In the genomic region with DNA sequence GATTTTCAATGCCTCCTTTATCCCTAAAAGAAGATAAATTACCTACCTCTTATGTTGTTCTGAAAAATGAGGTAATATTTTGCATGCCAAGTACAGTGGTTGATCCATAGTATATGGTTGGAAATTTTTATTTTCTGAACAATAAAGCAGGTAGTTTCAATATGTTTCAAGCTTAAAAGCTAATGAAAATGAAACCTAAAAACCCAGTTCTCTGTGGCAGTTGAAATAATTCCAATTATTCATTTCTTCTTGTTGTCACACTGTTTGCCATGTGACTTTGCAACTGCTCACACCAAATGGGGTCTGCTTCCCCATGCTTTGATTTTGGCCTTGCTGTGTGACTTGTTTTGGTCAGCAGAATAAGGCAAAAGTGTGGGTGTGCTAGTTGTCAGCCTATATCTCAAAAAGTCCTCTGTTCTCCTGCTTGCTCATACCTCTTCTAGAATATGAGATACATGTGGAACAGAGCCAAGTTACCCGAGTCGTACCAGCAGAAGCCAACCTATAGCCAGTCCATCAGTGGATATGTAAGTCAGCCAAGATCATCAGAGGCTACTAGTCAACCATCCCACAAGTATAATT, we compare ENCODE assay signal across 12 cellular contexts.
DNase-seq lines count a peak whose midpoint lies in the region; ATAC-seq lines count a peak whose summit lies in the region.
"Had no signal": no experiment of that assay in that cellular context is flagged by ENCODE, and none has a peak within 500 bp of the region (broad histone marks: within the 10 kb centered on the region; RNA-seq: fewer than 3 reads in every experiment).

No MANE protein-coding gene starts in this region.

- peak overlapping the region; percentile 64 for H3K27ac Mint-ChIP-seq in activated CD4-positive, alpha-beta T cell treated with anti-CD3 and anti-CD28 coated beads, Interleukin-2, amount 10 ng/mL, durations not matched to agents 24 days and 14 days
- no peak overlapping the region for H3K27ac Mint-ChIP-seq in activated T-cell treated with anti-CD3 and anti-CD28 coated beads, Interleukin-2, amount 50 U/mL, for 72 hours
- no peak overlapping the region for H3K27ac Mint-ChIP-seq in stimulated activated effector memory CD8-positive, alpha-beta T cell treated with anti-CD3 and anti-CD28 coated beads, Interleukin-12 subunit alpha, Interleukin-12 subunit beta, amount 100 ng/mL, for 72 hours

- peak; percentile 57 for DNase-seq in activated CD4-positive, alpha-beta T cell treated with anti-CD3 and anti-CD28 coated beads, Interleukin-2, amount 10 ng/mL, durations not matched to agents 24 days and 14 days
- DNase-seq in activated CD4-positive, alpha-beta T cell treated with anti-CD3 and anti-CD28 coated beads for 1 hour = no peak
- DNase-seq in activated T-cell treated with anti-CD3 and anti-CD28 coated beads, Interleukin-2, amount 50 U/mL, for 72 hours = peak in 1 of 2 donors; percentile 6
- DNase-seq in stimulated activated effector memory CD8-positive, alpha-beta T cell treated with anti-CD3 and anti-CD28 coated beads, Interleukin-12 subunit alpha, Interleukin-12 subunit beta, amount 100 ng/mL, for 72 hours (ENCODE audit: low spot score in 2 of 2) = no peak
- DNase-seq in islet precursor cell (no peak), left lobe of liver (ENCODE audit: low spot score) (no peak), NCI-H1417 treated with DMSO at 0.1 percent for 48 hours (lab: John Stamatoyannopoulos, UW) (no peak)
- DNase-seq: activated CD4-positive, alpha-beta T cell treated with anti-CD3 and anti-CD28 coated beads for 4 hours; NCI-H526; stimulated activated CD4-positive, alpha-beta T cell treated with anti-CD3 and anti-CD28 coated beads, Interleukin-1b, Interleukin-23, amount 100 ng/mL, for 48 hours had no signal

- H3K27me3 Mint-ChIP-seq in activated CD4-positive, alpha-beta T cell treated with anti-CD3 and anti-CD28 coated beads, Interleukin-2, amount 10 ng/mL, durations not matched to agents 24 days and 14 days = no peaks in the 10 kb centered on the region
- no peaks in the 10 kb centered on the region for H3K27me3 Mint-ChIP-seq in activated T-cell treated with anti-CD3 and anti-CD28 coated beads, Interleukin-2, amount 50 U/mL, for 72 hours (ENCODE audit: low read depth)

- intact Hi-C loops in activated CD4-positive, alpha-beta T cell treated with anti-CD3 and anti-CD28 coated beads, Interleukin-2, amount 10 ng/mL, durations not matched to agents 24 days and 14 days (cut with micrococcal nuclease) = loop anchor here (5.0 to 10.0 kb wide), 4 partner anchors 126 to 559 kb away; a partner anchor contains a TSS

- no peaks in the 10 kb centered on the region for H3K36me3 Mint-ChIP-seq in activated CD4-positive, alpha-beta T cell treated with anti-CD3 and anti-CD28 coated beads, Interleukin-2, amount 10 ng/mL, durations not matched to agents 24 days and 14 days (ENCODE audit: low read depth)
- H3K36me3 Mint-ChIP-seq in activated T-cell treated with anti-CD3 and anti-CD28 coated beads, Interleukin-2, amount 50 U/mL, for 72 hours (ENCODE audit: insufficient read depth in 2 of 2) = no peaks in the 10 kb centered on the region
- no peaks in the 10 kb centered on the region for H3K36me3 Mint-ChIP-seq in stimulated activated effector memory CD8-positive, alpha-beta T cell treated with anti-CD3 and anti-CD28 coated beads, Interleukin-12 subunit alpha, Interleukin-12 subunit beta, amount 100 ng/mL, for 72 hours

- ATAC-seq in HG02938 (IDR thresholded peaks at IDR 0.05; ENCODE audit: unreplicated experiment) (peak; percentile 68), left lobe of liver (no peak)
- peak; percentile 68 to 72 for ATAC-seq in activated T-cell treated with anti-CD3 and anti-CD28 coated beads, Interleukin-2, amount 50 U/mL, for 72 hours (replicated peaks in 1 of 2)
- ATAC-seq in stimulated activated effector memory CD8-positive, alpha-beta T cell treated with anti-CD3 and anti-CD28 coated beads, Interleukin-12 subunit alpha, Interleukin-12 subunit beta, amount 100 ng/mL, for 72 hours = peak; percentile 61
- ATAC-seq: SK-N-SH treated with all-trans-retinoic acid at 6 μM for 48 hours had no signal

- peaks cover 6% of the 10 kb centered on the region for H3K9me3 Mint-ChIP-seq in activated CD4-positive, alpha-beta T cell treated with anti-CD3 and anti-CD28 coated beads, Interleukin-2, amount 10 ng/mL, durations not matched to agents 24 days and 14 days
- H3K9me3 Mint-ChIP-seq in activated T-cell treated with anti-CD3 and anti-CD28 coated beads, Interleukin-2, amount 50 U/mL, for 72 hours = no peaks in the 10 kb centered on the region
- H3K9me3 Mint-ChIP-seq in stimulated activated effector memory CD8-positive, alpha-beta T cell treated with anti-CD3 and anti-CD28 coated beads, Interleukin-12 subunit alpha, Interleukin-12 subunit beta, amount 100 ng/mL, for 72 hours = no peaks in the 10 kb centered on the region

- H3K4me3 Mint-ChIP-seq in activated CD4-positive, alpha-beta T cell treated with anti-CD3 and anti-CD28 coated beads, Interleukin-2, amount 10 ng/mL, durations not matched to agents 24 days and 14 days = no peak overlapping the region
- H3K4me3 Mint-ChIP-seq in activated T-cell treated with anti-CD3 and anti-CD28 coated beads, Interleukin-2, amount 50 U/mL, for 72 hours = no peak overlapping the region
- no peak overlapping the region for H3K4me3 Mint-ChIP-seq in stimulated activated effector memory CD8-positive, alpha-beta T cell treated with anti-CD3 and anti-CD28 coated beads, Interleukin-12 subunit alpha, Interleukin-12 subunit beta, amount 100 ng/mL, for 72 hours

- H3K4me1 Mint-ChIP-seq in activated CD4-positive, alpha-beta T cell treated with anti-CD3 and anti-CD28 coated beads, Interleukin-2, amount 10 ng/mL, durations not matched to agents 24 days and 14 days = peaks cover 20% of the 10 kb centered on the region
- peaks cover 16% of the 10 kb centered on the region for H3K4me1 Mint-ChIP-seq in activated T-cell treated with anti-CD3 and anti-CD28 coated beads, Interleukin-2, amount 50 U/mL, for 72 hours (ENCODE audit: low read depth)
- H3K4me1 Mint-ChIP-seq in stimulated activated effector memory CD8-positive, alpha-beta T cell treated with anti-CD3 and anti-CD28 coated beads, Interleukin-12 subunit alpha, Interleukin-12 subunit beta, amount 100 ng/mL, for 72 hours = peaks cover 6% of the 10 kb centered on the region
